In genomic region chr6:20403766-20404640, GRCh38 we compare ENCODE assay signal across 1 cellular context.
A peak's percentile ranks its signal among the peaks of the same experiment; 100 is the strongest.
TF ChIP-seq lines count a peak whose summit lies in the region.

No MANE protein-coding gene starts in this region.

TF ChIP-seq in K562, 482 proteins besides CTCF, POLR2A, EP300 and RAD21 (continued from another document):
- TF ChIP-seq CHD7 (IDR thresholded peaks at IDR 0.05; ENCODE audit: low read depth, low read length) (no peak), THAP12 (CRISPR knock-in tag; IDR thresholded peaks at IDR 0.05) (no peak), ID3 (CRISPR knock-in tag; IDR thresholded peaks at IDR 0.05) (no peak), ID3 (tag; IDR thresholded peaks at IDR 0.05) (no peak), MLLT1 (IDR thresholded peaks at IDR 0.05) (peak; percentile 16 to 47; a peak in 2 of 4 replicates), ILF3 (IDR thresholded peaks at IDR 0.05; ENCODE audit: borderline replicate concordance) (no peak), ZBTB33 (CRISPR knock-in tag; IDR thresholded peaks at IDR 0.05) (no peak), ZNF77 (CRISPR knock-in tag; IDR thresholded peaks at IDR 0.05) (no peak), KLF16 (IDR thresholded peaks at IDR 0.05) (no peak), MCM3 (IDR thresholded peaks at IDR 0.05) (no peak), ZNF146 (CRISPR knock-in tag; IDR thresholded peaks at IDR 0.05; ENCODE audit: unreplicated experiment) (no peak), CEBPB (tag; IDR thresholded peaks at IDR 0.05) (no peak), SNIP1 (IDR thresholded peaks at IDR 0.05; ENCODE audit: low read depth) (no peak), REST (CRISPR knock-in tag; IDR thresholded peaks at IDR 0.05; ENCODE audit: low read depth) (no peak), AFF4 (CRISPR knock-in tag; IDR thresholded peaks at IDR 0.05) (no peak), ZNF165 (CRISPR knock-in tag; IDR thresholded peaks at IDR 0.05; ENCODE audit: borderline replicate concordance) (no peak), ZBED1 (IDR thresholded peaks at IDR 0.05) (no peak), BCL6 (CRISPR knock-in tag; IDR thresholded peaks at IDR 0.05) (no peak), ZNF384 (IDR thresholded peaks at IDR 0.05; ENCODE audit: low read depth, low read length) (0 out of 2 replicates have a peak, but pooled peaks have one; percentile 61), ZNF175 (CRISPR knock-in tag; IDR thresholded peaks at IDR 0.05; ENCODE audit: low read depth) (peak; percentile 61; the same call in 1 of the 2 replicates), PRPF4 (IDR thresholded peaks at IDR 0.05; ENCODE audit: insufficient read depth, low read depth, low read length, poor library complexity, severe bottlenecking) (no peak), MAFK (IDR thresholded peaks at IDR 0.05; ENCODE audit: low read length) (peak; percentile 49; the same call in 1 of the 2 replicates), SUPT5H (IDR thresholded peaks at IDR 0.05) (peak; percentile 73), HMGN3 (IDR thresholded peaks at IDR 0.05; ENCODE audit: borderline replicate concordance, extremely low read depth, insufficient read length, low read depth, low read length) (no peak), STAG1 (CRISPR knock-in tag; IDR thresholded peaks at IDR 0.05; ENCODE audit: borderline replicate concordance) (no peak), GABPB1 (CRISPR knock-in tag; IDR thresholded peaks at IDR 0.05) (0 out of 2 replicates have a peak, but pooled peaks have one; percentile 4), ZNF583 (CRISPR knock-in tag; IDR thresholded peaks at IDR 0.05) (no peak), ZNF239 (CRISPR knock-in tag; IDR thresholded peaks at IDR 0.05) (no peak), ZNF780A (CRISPR knock-in tag; IDR thresholded peaks at IDR 0.05) (no peak)
